Comparison of ENCODE assay signal across 7 cellular contexts in the genomic region with DNA sequence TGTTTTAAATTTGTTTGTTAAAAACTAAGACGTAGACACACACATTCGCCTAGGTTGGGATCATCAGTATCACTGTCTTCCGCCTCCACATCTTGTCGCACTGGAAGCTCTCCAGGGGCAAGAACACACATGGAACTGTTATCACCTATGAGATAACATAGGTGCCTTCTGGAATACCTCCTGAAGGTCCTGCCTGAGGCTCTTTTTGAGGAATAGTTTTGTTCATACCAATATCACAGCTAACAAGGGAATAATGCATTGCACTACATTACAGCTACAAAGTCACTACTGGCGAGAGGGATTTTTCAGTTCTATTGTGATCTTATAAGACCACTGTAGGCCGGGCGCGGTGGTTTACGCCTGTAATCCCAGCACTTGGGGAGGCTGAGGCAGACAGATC. TPM values are rescaled to one million over a fixed set of nuclear protein-coding genes. Genes with fewer than 3 reads are reported as not detected.
"Had no signal": no experiment of that assay in that cellular context is flagged by ENCODE, and none has a peak within 500 bp of the region (broad histone marks: within the 10 kb centered on the region; RNA-seq: fewer than 3 reads in every experiment).

No MANE protein-coding gene starts in this region.

- H3K4me1 Mint-ChIP-seq: IgD-negative memory B cell had no signal

- H3K27ac Mint-ChIP-seq: HFFc6, IgD-negative memory B cell had no signal

- H3K4me1 ChIP-seq: HAP-1 had no signal

- H3K9me3 Mint-ChIP-seq: HFFc6, IgD-negative memory B cell had no signal

- H3K27ac ChIP-seq: GM23248, HL-60 had no signal

- H3K27me3 Mint-ChIP-seq: IgD-negative memory B cell had no signal

- H3K9ac ChIP-seq: GM23248 had no signal

- H3K9me3 ChIP-seq: HAP-1 had no signal

- H3K4me3 ChIP-seq: GM23248, HAP-1 had no signal

- H3K4me3 Mint-ChIP-seq: HFFc6, IgD-negative memory B cell had no signal

- DNase-seq: GM23248, GOT3, H7, HFFc6 had no signal

- H2AFZ ChIP-seq: GM23248 had no signal

RNA-seq across cellular contexts. Expression of a gene that starts 30.7 kb away (rescaled TPM):
- total RNA-seq: GM23248 had no signal
- polyA plus RNA-seq: IgD-negative memory B cell had no signal
